8 cellular contexts compared by ENCODE assay signal in genomic region chr1:23809751-23810171, GRCh38. TPM values are rescaled to one million over a fixed set of nuclear protein-coding genes. Genes with fewer than 3 reads are reported as not detected.
DNase-seq lines count a peak whose midpoint lies in the region; ATAC-seq, FAIRE-seq and TF ChIP-seq lines count a peak whose summit lies in the region.

No MANE protein-coding gene starts in this region.

- H3K4me3 ChIP-seq in foreskin fibroblast (ENCODE audit: low read depth in 1 of 2, low read length in 2 of 2): no peak overlapping the region

- intact Hi-C loops in posterior vena cava (cut with DNase I): no loop called here

- peak; percentile 71 for TF ChIP-seq CTCF in foreskin fibroblast (IDR thresholded peaks at IDR 0.05; ENCODE audit: low read depth, low read length)

- peak; percentile 76 for DNase-seq in AG08396 (ENCODE audit: low spot score)
- peak; percentile 63 for DNase-seq in GM19239 (ENCODE audit: insufficient read length, low spot score)
- peak; percentile 62 for DNase-seq in LoVo (ENCODE audit: low spot score)
- DNase-seq in SHP77 (lab: John Stamatoyannopoulos, UW): peak; percentile 52 to 71
- peak; percentile 65 for DNase-seq in activated T-helper 9 cell treated with anti-CD3 and anti-CD28 coated beads, Interleukin-2, amount 50 U/mL, for 16 hours (ENCODE audit: low read depth)
- DNase-seq in foreskin fibroblast: peak in 1 of 2 donors; percentile 75
- DNase-seq in posterior vena cava (ENCODE audit: low spot score): peak; percentile 92

- no peak for ATAC-seq in GM19455 (IDR thresholded peaks at IDR 0.05; ENCODE audit: unreplicated experiment)

- FAIRE-seq in GM19239 (lab: Jason Lieb, UNC): peak; percentile 97

RNA-seq across cellular contexts. Expression of gene GALE, which starts 9.2 kb away (rescaled TPM):
- 10 to 100 TPM; 15.2 to 18.4 TPM for total RNA-seq in posterior vena cava

RNA-seq across cellular contexts. Expression of gene HMGCL, which starts 15.5 kb away (rescaled TPM):
- 10 to 100 TPM; 23.1 to 27.4 TPM for total RNA-seq in posterior vena cava

RNA-seq across cellular contexts. Expression of gene LYPLA2, which starts 18.8 kb away (rescaled TPM):
- 10 to 100 TPM; 21.1 to 21.8 TPM for total RNA-seq in posterior vena cava

RNA-seq across cellular contexts. Expression of gene PITHD1, which starts 31.5 kb away (rescaled TPM):
- 10 to 100 TPM; 35.6 to 40.4 TPM for total RNA-seq in posterior vena cava

RNA-seq across cellular contexts. Expression of gene FUCA1, which starts 58.3 kb away (rescaled TPM):
- total RNA-seq in posterior vena cava: 10 to 100 TPM; 13.8 to 27.9 TPM
